In genomic region chr6:84046755-84047154, GRCh38 we compare ENCODE assay signal across 32 cellular contexts. TPM values are rescaled to one million over a fixed set of nuclear protein-coding genes. Genes with fewer than 3 reads are reported as not detected.
"Had no signal": no experiment of that assay in that cellular context is flagged by ENCODE, and none has a peak within 500 bp of the region (broad histone marks: within the 10 kb centered on the region; RNA-seq: fewer than 3 reads in every experiment).

No MANE protein-coding gene starts in this region.

- H3K4me3 ChIP-seq: coronary artery, dorsolateral prefrontal cortex, gastroesophageal sphincter, heart right ventricle, hepatocyte had no signal

- ATAC-seq: activated T-cell treated with anti-CD3 and anti-CD28 coated beads, Interleukin-2, amount 50 U/mL, for 72 hours; esophagus mucosa; gastroesophageal sphincter; heart right ventricle; T-helper 17 cell had no signal

- H3K27me3 ChIP-seq: brain microvascular endothelial cell, dorsolateral prefrontal cortex, gastroesophageal sphincter, hepatocyte had no signal

- H3K4me2 ChIP-seq: hepatocyte had no signal

- H3K27me3 Mint-ChIP-seq: activated CD4-positive, alpha-beta T cell treated with anti-CD3 and anti-CD28 coated beads, Interleukin-2, amount 10 ng/mL, durations not matched to agents 7 days and 5 days; dendritic cell treated with granulocyte-macrophage colony-stimulating factor and Interleukin-4, amounts not matched to agents 40 ng/mL and 50 ng/mL, for 4 days had no signal

- H3K79me2 ChIP-seq: hepatocyte had no signal

- H3K4me3 Mint-ChIP-seq: activated CD4-positive, alpha-beta memory T cell treated with anti-CD3 and anti-CD28 coated beads, Interleukin-2, amount 10 ng/mL, durations not matched to agents 7 days and 5 days; activated CD4-positive, alpha-beta T cell treated with anti-CD3 and anti-CD28 coated beads, Interleukin-2, amount 10 ng/mL, durations not matched to agents 7 days and 5 days; activated naive CD8-positive, alpha-beta T cell; activated T-cell treated with anti-CD3 and anti-CD28 coated beads, Interleukin-2, amount 50 U/mL, for 24 hours; activated T-cell treated with anti-CD3 and anti-CD28 coated beads, Interleukin-2, amount 50 U/mL, for 72 hours; central memory CD8-positive, alpha-beta T cell; dendritic cell treated with granulocyte-macrophage colony-stimulating factor and Interleukin-4, amounts not matched to agents 40 ng/mL and 50 ng/mL, for 4 days; T-helper 17 cell; T-helper 2 cell treated with Interferon-gamma antibody and Interleukin-4, amounts not matched to agents 5 μg/mL and 100 μg/mL, for 36 hours had no signal

- H3K4me1 Mint-ChIP-seq: activated CD4-positive, alpha-beta memory T cell treated with anti-CD3 and anti-CD28 coated beads, Interleukin-2, amount 10 ng/mL, durations not matched to agents 7 days and 5 days; activated CD4-positive, alpha-beta T cell treated with anti-CD3 and anti-CD28 coated beads, Interleukin-2, amount 10 ng/mL, durations not matched to agents 7 days and 5 days; central memory CD8-positive, alpha-beta T cell; T-helper 17 cell had no signal

- DNase-seq: activated CD4-positive, alpha-beta memory T cell treated with anti-CD3 and anti-CD28 coated beads, Interleukin-2, amount 10 ng/mL, durations not matched to agents 7 days and 5 days; activated CD4-positive, alpha-beta T cell treated with anti-CD3 and anti-CD28 coated beads for 4 hours; activated CD4-positive, alpha-beta T cell treated with anti-CD3 and anti-CD28 coated beads, Interleukin-2, amount 10 ng/mL, durations not matched to agents 7 days and 5 days; activated CD4-positive, alpha-beta T cell treated with anti-CD3 and anti-CD28 coated beads, Interleukin-2, amount 50 U/mL, for 4 hours; activated CD4-positive, CD25-positive, alpha-beta regulatory T cell; activated CD4-positive, CD25-positive, alpha-beta regulatory T cell treated with anti-CD3 and anti-CD28 coated beads, Interleukin-2, amount 50 U/mL, for 72 hours; activated CD8-positive, alpha-beta memory T cell treated with anti-CD3 and anti-CD28 coated beads, Interleukin-2, amount 50 U/mL, for 48 hours; activated gamma-delta T cell treated with Interleukin-2 at 50 U/mL for 16 hours; activated naive CD4-positive, alpha-beta T cell treated with anti-CD3 and anti-CD28 coated beads, Interleukin-2, amount 50 U/mL, for 16 hours; activated naive CD4-positive, alpha-beta T cell treated with Interleukin-2 at 50 U/mL for 16 hours; activated T-cell treated with anti-CD3 and anti-CD28 coated beads for 4 hours; activated T-cell treated with anti-CD3 and anti-CD28 coated beads, Interleukin-2, amount 50 U/mL, for 24 hours; activated T-cell treated with anti-CD3 and anti-CD28 coated beads, Interleukin-2, amount 50 U/mL, for 72 hours; amniotic stem cell; anterior cingulate cortex; brain microvascular endothelial cell; dorsolateral prefrontal cortex; effector memory CD4-positive, alpha-beta T cell; foreskin melanocyte; heart right ventricle; T-helper 1 cell; T-helper 17 cell; T1000; WERI-Rb-1 had no signal

- H3K36me3 ChIP-seq: brain microvascular endothelial cell, gastroesophageal sphincter, heart right ventricle, WERI-Rb-1 had no signal

- H3K27ac Mint-ChIP-seq: activated CD4-positive, alpha-beta memory T cell treated with anti-CD3 and anti-CD28 coated beads, Interleukin-2, amount 10 ng/mL, durations not matched to agents 7 days and 5 days; activated CD4-positive, alpha-beta T cell treated with anti-CD3 and anti-CD28 coated beads, Interleukin-2, amount 10 ng/mL, durations not matched to agents 7 days and 5 days; activated naive CD8-positive, alpha-beta T cell; activated T-cell treated with anti-CD3 and anti-CD28 coated beads, Interleukin-2, amount 50 U/mL, for 24 hours; activated T-cell treated with anti-CD3 and anti-CD28 coated beads, Interleukin-2, amount 50 U/mL, for 72 hours; dendritic cell treated with granulocyte-macrophage colony-stimulating factor and Interleukin-4, amounts not matched to agents 40 ng/mL and 50 ng/mL, for 4 days; T-helper 17 cell; T-helper 2 cell treated with Interferon-gamma antibody and Interleukin-4, amounts not matched to agents 5 μg/mL and 100 μg/mL, for 36 hours had no signal

- H3K9me3 ChIP-seq: gastroesophageal sphincter, heart right ventricle had no signal

- H2AFZ ChIP-seq: hepatocyte had no signal

- H3K36me3 Mint-ChIP-seq: activated naive CD8-positive, alpha-beta T cell had no signal

- H3K27ac ChIP-seq: brain microvascular endothelial cell, coronary artery, dorsolateral prefrontal cortex, gastroesophageal sphincter, heart right ventricle, hepatocyte, WERI-Rb-1 had no signal

- H3K9me3 Mint-ChIP-seq: activated CD4-positive, alpha-beta memory T cell treated with anti-CD3 and anti-CD28 coated beads, Interleukin-2, amount 10 ng/mL, durations not matched to agents 7 days and 5 days; activated CD4-positive, alpha-beta T cell treated with anti-CD3 and anti-CD28 coated beads, Interleukin-2, amount 10 ng/mL, durations not matched to agents 7 days and 5 days; activated T-cell treated with anti-CD3 and anti-CD28 coated beads, Interleukin-2, amount 50 U/mL, for 24 hours; activated T-cell treated with anti-CD3 and anti-CD28 coated beads, Interleukin-2, amount 50 U/mL, for 72 hours; central memory CD8-positive, alpha-beta T cell; dendritic cell treated with granulocyte-macrophage colony-stimulating factor and Interleukin-4, amounts not matched to agents 40 ng/mL and 50 ng/mL, for 4 days; T-helper 2 cell treated with Interferon-gamma antibody and Interleukin-4, amounts not matched to agents 5 μg/mL and 100 μg/mL, for 36 hours had no signal

RNA-seq across cellular contexts. Expression of gene MRAP2, which starts 13.2 kb away (rescaled TPM):
- total RNA-seq: activated CD4-positive, alpha-beta memory T cell treated with anti-CD3 and anti-CD28 coated beads, Interleukin-2, amount 10 ng/mL, durations not matched to agents 7 days and 5 days; activated CD4-positive, alpha-beta T cell treated with anti-CD3 and anti-CD28 coated beads, Interleukin-2, amount 10 ng/mL, durations not matched to agents 7 days and 5 days; activated T-cell treated with anti-CD3 and anti-CD28 coated beads, Interleukin-2, amount 50 U/mL, for 72 hours; T-helper 17 cell had no signal
